In genomic region chr13:47184311-47184710, GRCh38 we compare ENCODE assay signal across 13 cellular contexts.
"Had no signal": no experiment of that assay in that cellular context is flagged by ENCODE, and none has a peak within 500 bp of the region (broad histone marks: within the 10 kb centered on the region; RNA-seq: fewer than 3 reads in every experiment).

No MANE protein-coding gene starts in this region.

- H3K4me3 ChIP-seq: prostate gland, skin epidermis had no signal

- H3K4me1 ChIP-seq: prostate gland had no signal

- DNase-seq: activated CD4-positive, alpha-beta T cell treated with anti-CD3 and anti-CD28 coated beads for 36 hours; activated CD4-positive, alpha-beta T cell treated with anti-CD3 and anti-CD28 coated beads, Interleukin-2, amount 50 U/mL, for 48 hours; activated naive CD8-positive, alpha-beta T cell treated with anti-CD3 and anti-CD28 coated beads for 36 hours; activated T-cell treated with anti-CD3 and anti-CD28 coated beads for 4 hours; central memory CD4-positive, alpha-beta T cell; left cardiac atrium; mesenchymal stem cell; naive thymus-derived CD4-positive, alpha-beta T cell; right cardiac atrium; stimulated activated CD4-positive, alpha-beta T cell treated with anti-CD3 and anti-CD28 coated beads, Interleukin-15, amount 100 ng/mL, for 24 hours; stimulated activated CD4-positive, alpha-beta T cell treated with anti-CD3 and anti-CD28 coated beads, Interleukin-2, amount 100 ng/mL, for 48 hours had no signal

- H3K9me3 ChIP-seq: prostate gland had no signal

- H3K27ac ChIP-seq: prostate gland, skin epidermis had no signal

- H3K36me3 ChIP-seq: prostate gland had no signal
